Comparison of ENCODE assay signal across 14 cellular contexts in genomic region chrX:51837926-51838325, GRCh38. TPM values are rescaled to one million over a fixed set of nuclear protein-coding genes. Genes with fewer than 3 reads are reported as not detected.
DNase-seq lines count a peak whose midpoint lies in the region; ATAC-seq and TF ChIP-seq lines count a peak whose summit lies in the region.
"Had no signal": no experiment of that assay in that cellular context is flagged by ENCODE, and none has a peak within 500 bp of the region (broad histone marks: within the 10 kb centered on the region; RNA-seq: fewer than 3 reads in every experiment).

No MANE protein-coding gene starts in this region.

- peaks cover 16% of the 10 kb centered on the region for H3K36me3 Mint-ChIP-seq in stimulated activated effector memory CD8-positive, alpha-beta T cell treated with anti-CD3 and anti-CD28 coated beads, Interleukin-12 subunit alpha, Interleukin-12 subunit beta, amount 100 ng/mL, for 72 hours

- TF ChIP-seq CTCF in AG09309 (IDR thresholded peaks at IDR 0.05; ENCODE audit: control insufficient read depth, insufficient read depth, low read depth, low read length, missing control alignments): no peak

- no peak overlapping the region for H3K4me3 ChIP-seq in AG09309 (ENCODE audit: control insufficient read depth, low read depth, low read length)
- H3K4me3 ChIP-seq: BLaER1 treated with 17β-estradiol and CSF1 and Interleukin-3, amounts not matched to agents 10 nM and 100 nM; coronary artery had no signal

- peak; percentile 2 for DNase-seq in AG09309 (ENCODE audit: low read depth)
- peak; percentile 2 for DNase-seq in LHCN-M2 (ENCODE audit: low read depth)
- DNase-seq in astrocyte of the hippocampus (ENCODE audit: low read depth, low spot score): peak; percentile 61
- DNase-seq in kidney tubule cell (ENCODE audit: low spot score): peak; percentile 3
- DNase-seq in glomerular visceral epithelial cell (ENCODE audit: extremely low spot score): no peak
- no peak for DNase-seq in stimulated activated effector memory CD8-positive, alpha-beta T cell treated with anti-CD3 and anti-CD28 coated beads, Interleukin-12 subunit alpha, Interleukin-12 subunit beta, amount 100 ng/mL, for 72 hours (ENCODE audit: low spot score in 2 of 2)
- DNase-seq: H7, islet precursor cell, NCI-H187 treated with DMSO at 0.1 percent for 48 hours had no signal

- H3K4me1 Mint-ChIP-seq in stimulated activated effector memory CD8-positive, alpha-beta T cell treated with anti-CD3 and anti-CD28 coated beads, Interleukin-12 subunit alpha, Interleukin-12 subunit beta, amount 100 ng/mL, for 72 hours: peaks cover 6% of the 10 kb centered on the region

- H3K9me3 Mint-ChIP-seq in stimulated activated effector memory CD8-positive, alpha-beta T cell treated with anti-CD3 and anti-CD28 coated beads, Interleukin-12 subunit alpha, Interleukin-12 subunit beta, amount 100 ng/mL, for 72 hours: no peaks in the 10 kb centered on the region
- H3K9me3 Mint-ChIP-seq: T-helper 2 cell treated with Interferon-gamma antibody and Interleukin-4, amounts not matched to agents 5 μg/mL and 100 μg/mL, for 36 hours had no signal

- no peak overlapping the region for H3K4me3 Mint-ChIP-seq in stimulated activated effector memory CD8-positive, alpha-beta T cell treated with anti-CD3 and anti-CD28 coated beads, Interleukin-12 subunit alpha, Interleukin-12 subunit beta, amount 100 ng/mL, for 72 hours
- H3K4me3 Mint-ChIP-seq: T-helper 2 cell treated with Interferon-gamma antibody and Interleukin-4, amounts not matched to agents 5 μg/mL and 100 μg/mL, for 36 hours had no signal

- ATAC-seq in GM18867 (IDR thresholded peaks at IDR 0.05; ENCODE audit: unreplicated experiment) (no peak), HG03135 (IDR thresholded peaks at IDR 0.05; ENCODE audit: unreplicated experiment) (no peak)
- no peak for ATAC-seq in stimulated activated effector memory CD8-positive, alpha-beta T cell treated with anti-CD3 and anti-CD28 coated beads, Interleukin-12 subunit alpha, Interleukin-12 subunit beta, amount 100 ng/mL, for 72 hours

- H3K27ac Mint-ChIP-seq in stimulated activated effector memory CD8-positive, alpha-beta T cell treated with anti-CD3 and anti-CD28 coated beads, Interleukin-12 subunit alpha, Interleukin-12 subunit beta, amount 100 ng/mL, for 72 hours: no peak overlapping the region
- H3K27ac Mint-ChIP-seq: T-helper 2 cell treated with Interferon-gamma antibody and Interleukin-4, amounts not matched to agents 5 μg/mL and 100 μg/mL, for 36 hours had no signal

RNA-seq across cellular contexts. Expression of gene MAGED1, which starts 55.5 kb away (rescaled TPM):
- total RNA-seq in LHCN-M2 (2014; rRNA removed): 209 and 282 TPM in 2 replicates
- polyA plus RNA-seq in LHCN-M2 (2012): 365 TPM

Comparison
In these comparisons a context has a peak if more than half of its experiments do, and no peak if none do; other contexts are left out.
1. DNase-seq: peak in AG09309 (single experiment), LHCN-M2 (single experiment), astrocyte of the hippocampus (single experiment) and kidney tubule cell (single experiment); none in glomerular visceral epithelial cell (single experiment) and stimulated activated effector memory CD8-positive, alpha-beta T cell treated with anti-CD3 and anti-CD28 coated beads, Interleukin-12 subunit alpha, Interleukin-12 subunit beta, amount 100 ng/mL, for 72 hours (0 of 2).